ENCODE assay signal across 25 cellular contexts in the genomic region with DNA sequence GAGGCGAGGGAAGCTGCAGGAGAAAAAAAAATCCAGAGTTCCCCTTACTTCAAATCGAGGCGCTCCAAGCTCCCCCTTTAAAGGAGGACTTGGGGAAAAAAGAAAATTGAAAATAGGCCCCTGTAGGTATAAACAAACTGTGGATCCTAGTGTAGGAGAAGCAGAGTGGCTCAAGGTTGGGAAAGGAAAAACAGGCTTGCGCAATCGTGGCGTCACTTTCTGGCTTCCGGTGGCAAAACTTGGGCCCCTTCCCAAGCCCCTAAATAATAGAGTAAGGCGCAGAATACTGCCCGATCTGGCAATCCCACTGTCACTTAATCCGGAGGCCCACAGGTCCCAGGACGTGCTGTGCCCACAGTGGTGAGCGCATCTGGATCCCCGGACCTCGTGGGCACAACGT. TPM values are rescaled to one million over a fixed set of nuclear protein-coding genes. Genes with fewer than 3 reads are reported as not detected.
DNase-seq lines count a peak whose midpoint lies in the region; ATAC-seq and TF ChIP-seq lines count a peak whose summit lies in the region.
"Had no signal": no experiment of that assay in that cellular context is flagged by ENCODE, and none has a peak within 500 bp of the region (broad histone marks: within the 10 kb centered on the region; RNA-seq: fewer than 3 reads in every experiment).

No MANE protein-coding gene starts in this region.

- H3K4me3 ChIP-seq in IMR-90 (ENCODE audit: insufficient read depth, low read depth, low read length) (no peak overlapping the region), neural progenitor cell (peak overlapping the region; percentile 24)
- H3K4me3 ChIP-seq: GM12878, PC-9 had no signal

- H3K14ac ChIP-seq in IMR-90 (replicated peaks; ENCODE audit: low read depth, low read length), result no peak overlapping the region

- H3K56ac ChIP-seq in IMR-90 (ENCODE audit: extremely low read depth, insufficient read depth, low read length), result no peak overlapping the region

- H3K27ac Mint-ChIP-seq in glutamatergic neuron (ENCODE audit: unreplicated experiment) (no peak overlapping the region), neural progenitor cell (no peak overlapping the region)
- no peak overlapping the region for H3K27ac Mint-ChIP-seq in activated CD8-positive, alpha-beta T cell treated with anti-CD3 and anti-CD28 coated beads for 36 hours
- H3K27ac Mint-ChIP-seq: CD4-positive, alpha-beta T cell had no signal

- WGBS in IMR-90 (ENCODE audit: extremely low coverage in 2 of 2, insufficient read length in 1 of 2), 2 experiments, result 9% methylated on average over 8 of the region's 15 CpGs; no CpG with 5 or more reads in 1 of the 2 experiments

- TF ChIP-seq POLR2A in IMR-90 (IDR thresholded peaks at IDR 0.05; ENCODE audit: low read depth, low read length), result no peak

- no peak overlapping the region for H2AK5ac ChIP-seq in IMR-90 (ENCODE audit: low read depth, low read length)

- peaks cover 3% of the 10 kb centered on the region for H3F3A ChIP-seq in neural progenitor cell (ENCODE audit: low read depth)

- H3K9ac ChIP-seq in ES-I3 (ENCODE audit: low read depth, low read length) (peak overlapping the region; percentile 24; the same call in 1 of the 2 replicates), IMR-90 (ENCODE audit: low read depth, low read length) (no peak overlapping the region), neural progenitor cell (no peak overlapping the region)

- H4K5ac ChIP-seq in IMR-90 (ENCODE audit: low read depth, low read length), result no peak overlapping the region

- H3K4me1 Mint-ChIP-seq in glutamatergic neuron (ENCODE audit: low read depth, unreplicated experiment) (no peaks in the 10 kb centered on the region), neural progenitor cell (no peaks in the 10 kb centered on the region)
- no peaks in the 10 kb centered on the region for H3K4me1 Mint-ChIP-seq in activated CD8-positive, alpha-beta T cell treated with anti-CD3 and anti-CD28 coated beads for 36 hours (ENCODE audit: low read depth)

- dilution Hi-C loops in IMR-90 (cut with HindIII; ENCODE audit: low sequenced_read_pairs, unreplicated experiment), result no loop called here

- H3K9me3 ChIP-seq in ES-I3 (ENCODE audit: control insufficient read depth, insufficient read depth, low read length), result no peaks in the 10 kb centered on the region
- no peaks in the 10 kb centered on the region for H3K9me3 ChIP-seq in IMR-90 (ENCODE audit: control insufficient read depth, insufficient read depth, low read length)
- no peaks in the 10 kb centered on the region for H3K9me3 ChIP-seq in neural progenitor cell (ENCODE audit: low read depth)
- H3K9me3 ChIP-seq: Caco-2 had no signal

- intact Hi-C loops in IMR-90 (cut with micrococcal nuclease), result no loop called here
- intact Hi-C loops in activated CD8-positive, alpha-beta T cell treated with anti-CD3 and anti-CD28 coated beads for 36 hours (cut with micrococcal nuclease), result no loop called here

- H3K4me2 ChIP-seq in IMR-90 (ENCODE audit: low read depth, low read length) (no peak overlapping the region), neural progenitor cell (peak overlapping the region; percentile 59)
- H3K4me2 ChIP-seq: PC-9 had no signal

- H2BK120ac ChIP-seq in IMR-90 (ENCODE audit: low read depth, low read length), result no peak overlapping the region

- H3K4me3 Mint-ChIP-seq in glutamatergic neuron (ENCODE audit: unreplicated experiment) (peak overlapping the region; percentile 30), neural progenitor cell (no peak overlapping the region)
- no peak overlapping the region for H3K4me3 Mint-ChIP-seq in activated CD8-positive, alpha-beta T cell treated with anti-CD3 and anti-CD28 coated beads for 36 hours
- H3K4me3 Mint-ChIP-seq: CD4-positive, alpha-beta T cell had no signal

- H3K4me1 ChIP-seq in ES-I3 (ENCODE audit: insufficient read depth, low read length) (peaks cover 13% of the 10 kb centered on the region), IMR-90 (ENCODE audit: control insufficient read depth, insufficient read depth, low read length) (no peaks in the 10 kb centered on the region), neural progenitor cell (no peaks in the 10 kb centered on the region)
- H3K4me1 ChIP-seq: Caco-2 had no signal

- H3K9me1 ChIP-seq in IMR-90 (ENCODE audit: insufficient read depth, low read length), result no peaks in the 10 kb centered on the region

- POLR2A ChIA-PET in IMR-90 (lab: Charles Lee; ENCODE audit: unreplicated experiment), result no interaction called here
- POLR2A ChIA-PET in activated CD8-positive, alpha-beta T cell treated with anti-CD3 and anti-CD28 coated beads for 36 hours (lab: Charles Lee), result no interaction called here

- H3K27me3 Mint-ChIP-seq in glutamatergic neuron (ENCODE audit: unreplicated experiment) (peaks cover 38% of the 10 kb centered on the region), neural progenitor cell (ENCODE audit: insufficient read depth, low read depth) (peaks cover 82% of the 10 kb centered on the region)
- peaks cover 67% of the 10 kb centered on the region for H3K27me3 Mint-ChIP-seq in activated CD8-positive, alpha-beta T cell treated with anti-CD3 and anti-CD28 coated beads for 36 hours

- H3K36me3 ChIP-seq in ES-I3 (ENCODE audit: insufficient read depth, low read length), result no peaks in the 10 kb centered on the region
- H3K36me3 ChIP-seq in IMR-90 (ENCODE audit: control insufficient read depth, insufficient read depth, low read length), result no peaks in the 10 kb centered on the region
- H3K36me3 ChIP-seq in neural progenitor cell, result no peaks in the 10 kb centered on the region

- H3K18ac ChIP-seq in IMR-90 (ENCODE audit: low read depth, low read length), result no peak overlapping the region

- BruUV-seq in IMR-90 (replicated peaks; lab: Mats Ljungman, UMichigan), result no TSS peak

- TF ChIP-seq RAD21 in IMR-90 (IDR thresholded peaks at IDR 0.05; ENCODE audit: low read length), result no peak

- CTCF ChIA-PET in IMR-90 (lab: Yijun Ruan, JAX), result no interaction called here
- CTCF ChIA-PET in activated CD8-positive, alpha-beta T cell treated with anti-CD3 and anti-CD28 coated beads for 36 hours (lab: Charles Lee), result interaction anchor here (1.7 kb wide), 1 partner anchor 10 kb away, joined by 5 read pairs; no protein-coding TSS in a partner anchor

- no peak overlapping the region for H2AFZ ChIP-seq in IMR-90 (replicated peaks; ENCODE audit: low read length, poor library complexity)
- no peak overlapping the region for H2AFZ ChIP-seq in neural progenitor cell (replicated peaks)
- H2AFZ ChIP-seq: PC-9 had no signal

- in situ Hi-C loops in IMR-90 (cut with MboI; ENCODE audit: low sequenced_read_pairs), result loop anchor here (25.0 kb wide), 1 partner anchor 599 kb away; no protein-coding TSS in a partner anchor

- no peak overlapping the region for H3K23ac ChIP-seq in IMR-90 (ENCODE audit: low read depth, low read length)

- H2AK9ac ChIP-seq in IMR-90 (replicated peaks; ENCODE audit: low read depth, low read length, poor library complexity), result no peak overlapping the region

- no peak overlapping the region for H2BK5ac ChIP-seq in IMR-90 (ENCODE audit: low read depth, low read length, poor library complexity, severe bottlenecking)

- no peaks in the 10 kb centered on the region for H3K36me3 Mint-ChIP-seq in glutamatergic neuron (ENCODE audit: unreplicated experiment)
- no peaks in the 10 kb centered on the region for H3K36me3 Mint-ChIP-seq in neural progenitor cell
- H3K36me3 Mint-ChIP-seq in activated CD8-positive, alpha-beta T cell treated with anti-CD3 and anti-CD28 coated beads for 36 hours (ENCODE audit: low read depth), result no peaks in the 10 kb centered on the region

- no peaks in the 10 kb centered on the region for H3K79me2 ChIP-seq in neural progenitor cell (ENCODE audit: low read depth)

- H3K27me3 ChIP-seq in IMR-90 (ENCODE audit: control insufficient read depth, insufficient read depth, low read length) (peaks cover 35% of the 10 kb centered on the region), neural progenitor cell (peaks cover 100% of the 10 kb centered on the region)

- H3K9me3 Mint-ChIP-seq in glutamatergic neuron (ENCODE audit: unreplicated experiment) (peaks cover 8% of the 10 kb centered on the region), neural progenitor cell (no peaks in the 10 kb centered on the region)
- H3K9me3 Mint-ChIP-seq in activated CD8-positive, alpha-beta T cell treated with anti-CD3 and anti-CD28 coated beads for 36 hours, result no peaks in the 10 kb centered on the region
- H3K9me3 Mint-ChIP-seq: CD4-positive, alpha-beta T cell had no signal

- no peak overlapping the region for H3K4ac ChIP-seq in IMR-90 (ENCODE audit: low read depth, low read length)

- ATAC-seq in IMR-90 (ENCODE audit: low read depth), result no peak
- no peak for ATAC-seq in activated CD8-positive, alpha-beta T cell treated with anti-CD3 and anti-CD28 coated beads for 36 hours
- ATAC-seq: GM12878, SK-N-SH treated with all-trans-retinoic acid at 6 μM for 48 hours had no signal

- H4K8ac ChIP-seq in IMR-90 (ENCODE audit: low read depth in 2 of 2, low read length in 2 of 2), result no peak overlapping the region

- H2BK15ac ChIP-seq in IMR-90 (ENCODE audit: low read depth, low read length), result no peak overlapping the region

- H4K91ac ChIP-seq in IMR-90 (ENCODE audit: insufficient read depth, low read depth, low read length), result no peak overlapping the region

- H3K79me1 ChIP-seq in IMR-90 (ENCODE audit: low read depth in 1 of 2, low read length in 2 of 2), result no peaks in the 10 kb centered on the region

- TF ChIP-seq CTCF in IMR-90 (conservative IDR thresholded peaks at IDR 0.05; ENCODE audit: low read depth, low read length), result no peak
- no peak for TF ChIP-seq CTCF in glutamatergic neuron (IDR thresholded peaks at IDR 0.05; ENCODE audit: partially characterized antibody, unreplicated experiment)
- no peak for TF ChIP-seq CTCF in neural progenitor cell (IDR thresholded peaks at IDR 0.05)
- no peak for TF ChIP-seq CTCF in activated CD8-positive, alpha-beta T cell treated with anti-CD3 and anti-CD28 coated beads for 36 hours (IDR thresholded peaks at IDR 0.05)

- no peak overlapping the region for H2BK20ac ChIP-seq in IMR-90 (ENCODE audit: low read depth, low read length)

- DNase-seq in IMR-90, result no peak
- DNase-seq in glutamatergic neuron, result no peak
- no peak for DNase-seq in neural progenitor cell (ENCODE audit: low spot score)
- DNase-seq in cerebellar cortex (ENCODE audit: low spot score), result no peak
- no peak for DNase-seq in activated CD8-positive, alpha-beta T cell treated with anti-CD3 and anti-CD28 coated beads for 36 hours
- no peak for DNase-seq in activated naive CD4-positive, alpha-beta T cell (lab: John Stamatoyannopoulos, UW)
- DNase-seq in NCI-H1417 treated with DMSO at 0.1 percent for 48 hours (lab: John Stamatoyannopoulos, UW), result no peak
- DNase-seq: Caco-2; CD4-positive, alpha-beta T cell; GF-D8; KG1; MV-4-11; NCI-H187; NCI-H226; NCI-H524; PC-9; SIG-M5 had no signal

- no peak overlapping the region for H3K27ac ChIP-seq in IMR-90 (ENCODE audit: insufficient read depth, low read length)
- no peak overlapping the region for H3K27ac ChIP-seq in neural progenitor cell
- H3K27ac ChIP-seq: HL-60, PC-9, RWPE1 had no signal

- H4K20me1 ChIP-seq in IMR-90 (ENCODE audit: insufficient read depth, low read length) (no peaks in the 10 kb centered on the region), neural progenitor cell (ENCODE audit: low read depth) (peaks cover 85% of the 10 kb centered on the region)

RNA-seq across cellular contexts. Expression of gene PAX1, which starts 8.0 kb away (rescaled TPM):
- not detected in 2 replicates for total RNA-seq in IMR-90 (2012; rRNA removed)
- not detected in 2 replicates for polyA plus RNA-seq in IMR-90 (2012; rRNA removed)
- polyA plus RNA-seq in IMR-90 (2012; cell fraction: cytosol; rRNA removed), result not detected in 2 replicates
- not detected in 2 replicates for polyA plus RNA-seq in IMR-90 (2012; cell fraction: nucleus; rRNA removed; ENCODE audit: low replicate concordance)
- total RNA-seq in glutamatergic neuron (ENCODE audit: unreplicated experiment), result not detected
- total RNA-seq in neural progenitor cell (ENCODE audit: low replicate concordance), result not detected in 2 replicates
- not detected for total RNA-seq in activated CD8-positive, alpha-beta T cell treated with anti-CD3 and anti-CD28 coated beads for 36 hours
- total RNA-seq: A172; Caco-2; CD4-positive, alpha-beta T cell; GM12878; HT1080; PC-9 had no signal
- polyA plus RNA-seq: BJ, GM12878 had no signal
